16 cellular contexts compared by ENCODE assay signal in the genomic region with DNA sequence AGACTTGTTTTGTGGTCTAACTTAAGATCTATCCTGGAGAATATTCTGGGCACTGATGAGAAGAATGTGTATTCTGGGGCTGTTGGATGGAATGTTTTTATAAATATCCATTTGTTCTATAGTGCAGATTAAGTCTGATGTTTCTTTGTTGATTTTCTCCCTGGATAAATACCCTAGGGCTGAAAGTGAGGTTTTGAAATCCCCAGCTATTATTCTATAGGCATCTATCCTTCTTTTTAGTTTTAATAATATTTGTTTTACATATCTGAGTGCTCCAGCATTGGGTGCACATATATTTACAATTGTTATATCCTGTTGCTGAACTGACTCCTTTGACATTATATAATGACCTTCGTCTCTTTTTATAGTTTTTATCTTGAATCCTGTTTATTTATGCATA. TPM values are rescaled to one million over a fixed set of nuclear protein-coding genes. Genes with fewer than 3 reads are reported as not detected.
A peak's percentile ranks its signal among the peaks of the same experiment; 100 is the strongest.
DNase-seq lines count a peak whose midpoint lies in the region; ATAC-seq and TF ChIP-seq lines count a peak whose summit lies in the region.
"Had no signal": no experiment of that assay in that cellular context is flagged by ENCODE, and none has a peak within 500 bp of the region (broad histone marks: within the 10 kb centered on the region; RNA-seq: fewer than 3 reads in every experiment).

No MANE protein-coding gene starts in this region.

- no peaks in the 10 kb centered on the region; the same call in 1 of the 2 replicates for H3K4me1 ChIP-seq in PC-3 (ENCODE audit: insufficient read depth, low read length)
- no peaks in the 10 kb centered on the region for H3K4me1 ChIP-seq in adipocyte (ENCODE audit: control insufficient read depth, insufficient read depth, low read length)

- no peak overlapping the region for H3K9ac ChIP-seq in PC-3 (ENCODE audit: low read length)
- H3K9ac ChIP-seq in adipocyte (ENCODE audit: low read length), result no peak overlapping the region
- H3K9ac ChIP-seq: GM23248 had no signal

- no peaks in the 10 kb centered on the region for H3K27me3 Mint-ChIP-seq in osteocyte (ENCODE audit: unreplicated experiment)

- ATAC-seq in PC-3 (peak; percentile 64), GM19351 (IDR thresholded peaks at IDR 0.05; ENCODE audit: unreplicated experiment) (no peak)

- H3K27me3 ChIP-seq in PC-3 (ENCODE audit: low read length) (no peaks in the 10 kb centered on the region), adipocyte (replicated peaks; ENCODE audit: control insufficient read depth, insufficient read depth, low read length) (no peaks in the 10 kb centered on the region)

- DNase-seq in PC-3 (peak; percentile 6), adipocyte (ENCODE audit: low read depth) (peak; percentile 37), osteocyte (ENCODE audit: extremely low spot score, unreplicated experiment) (no peak), DMS79 (lab: John Stamatoyannopoulos, UW) (no peak)
- DNase-seq in activated CD4-positive, CD25-positive, alpha-beta regulatory T cell treated with anti-CD3 and anti-CD28 coated beads, Interleukin-2, amount 50 U/mL, for 72 hours, result no peak
- DNase-seq: C1 segment of cervical spinal cord; Calu3; CD4-positive, alpha-beta memory T cell; COR-L47; DMS53; DND-41; GM23248; H7; HCEC 1CT had no signal

- H3K36me3 ChIP-seq in PC-3 (ENCODE audit: low read depth, low read length), result 0 out of 2 replicates have a peak, but pooled peaks cover 5% of the 10 kb centered on the region
- H3K36me3 ChIP-seq in adipocyte (ENCODE audit: control insufficient read depth, insufficient read depth, low read length, severe bottlenecking), result no peaks in the 10 kb centered on the region

- no peaks in the 10 kb centered on the region for H3F3A ChIP-seq in PC-3 (ENCODE audit: low read length, unreplicated experiment)

- no peak overlapping the region for H2AFZ ChIP-seq in PC-3 (ENCODE audit: low read length)
- H2AFZ ChIP-seq: GM23248 had no signal

- peak overlapping the region; percentile 69 for H3K27ac Mint-ChIP-seq in osteocyte (ENCODE audit: unreplicated experiment)
- H3K27ac Mint-ChIP-seq: CD4-positive, alpha-beta memory T cell had no signal

- H3K36me3 Mint-ChIP-seq in osteocyte (ENCODE audit: unreplicated experiment), result peaks cover 47% of the 10 kb centered on the region

- intact Hi-C loops in PC-3 (cut with micrococcal nuclease), result no loop called here

- peaks cover 39% of the 10 kb centered on the region for H3K9me3 Mint-ChIP-seq in osteocyte (ENCODE audit: unreplicated experiment)

- no peaks in the 10 kb centered on the region for H4K20me1 ChIP-seq in PC-3 (ENCODE audit: low read length)

- H3K9me3 ChIP-seq in PC-3 (ENCODE audit: low read length) (no peaks in the 10 kb centered on the region), adipocyte (ENCODE audit: control insufficient read depth, low read length) (peaks cover 19% of the 10 kb centered on the region)

- no peak overlapping the region for H3K4me2 ChIP-seq in PC-3 (ENCODE audit: low read length)

- POLR2A ChIA-PET in PC-3 (lab: Charles Lee; ENCODE audit: unreplicated experiment), result no interaction called here

- no peak overlapping the region for H3K4me3 Mint-ChIP-seq in osteocyte (ENCODE audit: unreplicated experiment)

- CTCF ChIA-PET in PC-3 (lab: Charles Lee), result no interaction called here

- TF ChIP-seq CTCF in 22Rv1 (IDR thresholded peaks at IDR 0.05) (no peak), PC-3 (conservative IDR thresholded peaks at IDR 0.05; ENCODE audit: low read depth, low read length) (no peak), osteocyte (IDR thresholded peaks at IDR 0.05) (no peak)

- peaks cover 13% of the 10 kb centered on the region; the same call in 1 of the 2 replicates for H3K79me2 ChIP-seq in PC-3 (ENCODE audit: low read length)

- no peaks in the 10 kb centered on the region for H3K9me2 ChIP-seq in PC-3 (replicated peaks; ENCODE audit: low read length)

- no TSS peak for BruUV-seq in PC-3 (replicated peaks; lab: Mats Ljungman, UMichigan)

- peaks cover 42% of the 10 kb centered on the region for H3K4me1 Mint-ChIP-seq in osteocyte (ENCODE audit: unreplicated experiment)

- peak overlapping the region; percentile 73 for H3K27ac ChIP-seq in 22Rv1
- no peak overlapping the region for H3K27ac ChIP-seq in PC-3 (ENCODE audit: low read length)
- H3K27ac ChIP-seq: GM23248 had no signal

- no peak overlapping the region for H3K4me3 ChIP-seq in PC-3 (ENCODE audit: low read length)
- H3K4me3 ChIP-seq in adipocyte (ENCODE audit: low read length), result no peak overlapping the region
- H3K4me3 ChIP-seq: GM23248 had no signal

RNA-seq across cellular contexts. Expression of gene GALK2, which starts 42.9 kb away (rescaled TPM):
- total RNA-seq in PC-3 (2014; rRNA removed), result 27.2 and 34.6 TPM in 2 replicates
- total RNA-seq in osteocyte, result 23.7 and 26.4 TPM in 2 replicates

RNA-seq across cellular contexts. Expression of gene COPS2, which starts 57.5 kb away (rescaled TPM):
- total RNA-seq in PC-3 (2014; rRNA removed), result 30.4 TPM in 2 replicates
- 68.2 and 69.1 TPM in 2 replicates for total RNA-seq in osteocyte

Comparison
In these comparisons a context has a peak if more than half of its experiments do, and no peak if none do; other contexts are left out.
1. DNase-seq: peak in PC-3 (single experiment) and adipocyte (single experiment); none in osteocyte (single experiment), activated CD4-positive, CD25-positive, alpha-beta regulatory T cell treated with anti-CD3 and anti-CD28 coated beads, Interleukin-2, amount 50 U/mL, for 72 hours (single experiment) and DMS79 (single experiment).